Comparison of ENCODE assay signal across 21 cellular contexts in genomic region chr6:34463849-34464248, GRCh38. TPM values are rescaled to one million over a fixed set of nuclear protein-coding genes. Genes with fewer than 3 reads are reported as not detected.
"Had no signal": no experiment of that assay in that cellular context is flagged by ENCODE, and none has a peak within 500 bp of the region (broad histone marks: within the 10 kb centered on the region; RNA-seq: fewer than 3 reads in every experiment).

No MANE protein-coding gene starts in this region.

- H3K9me3 ChIP-seq: heart left ventricle, pancreas, uterus had no signal

- H3K4me1 ChIP-seq: pancreas had no signal

- H3K9me3 Mint-ChIP-seq: natural killer cell treated with Interleukin-12 subunit alpha and Interleukin-12 subunit beta and Interleukin-15 and Interleukin-18, amount 100 ng/mL, for 72 hours had no signal

- H3K27me3 ChIP-seq: pancreas, uterus had no signal

- H3K4me3 ChIP-seq: dorsolateral prefrontal cortex, heart left ventricle, lung, pancreas, smooth muscle cell, uterus had no signal

- DNase-seq: cortex of kidney; dorsolateral prefrontal cortex; effector CD8-positive, alpha-beta T cell; foreskin melanocyte; heart left ventricle; hippocampal formation; left colon; left ventricle myocardium superior; mesenchymal stem cell; midbrain; pancreas; right cardiac atrium; stimulated activated CD4-positive, alpha-beta T cell treated with anti-CD3 and anti-CD28 coated beads, Interleukin-2, amount 100 ng/mL, for 48 hours; stimulated activated naive CD4-positive, alpha-beta T cell treated with Interleukin-2 at 50 U/mL for 16 hours; trophoblast cell; uterus had no signal

- H3K4me3 Mint-ChIP-seq: natural killer cell treated with Interleukin-12 subunit alpha and Interleukin-12 subunit beta and Interleukin-15 and Interleukin-18, amount 100 ng/mL, for 72 hours had no signal

- H3K36me3 ChIP-seq: heart left ventricle, pancreas, uterus had no signal

- H3K4me2 ChIP-seq: smooth muscle cell had no signal

- ATAC-seq: heart left ventricle; left colon; left ventricle myocardium superior; natural killer cell treated with Interleukin-12 subunit alpha and Interleukin-12 subunit beta and Interleukin-15 and Interleukin-18, amount 100 ng/mL, for 72 hours; pancreas; right cardiac atrium had no signal

- H3K27ac ChIP-seq: dorsolateral prefrontal cortex, heart left ventricle, pancreas, uterus had no signal

- FAIRE-seq: pancreas had no signal

- H3K36me3 Mint-ChIP-seq: natural killer cell treated with Interleukin-12 subunit alpha and Interleukin-12 subunit beta and Interleukin-15 and Interleukin-18, amount 100 ng/mL, for 72 hours had no signal

- H3K27ac Mint-ChIP-seq: natural killer cell treated with Interleukin-12 subunit alpha and Interleukin-12 subunit beta and Interleukin-15 and Interleukin-18, amount 100 ng/mL, for 72 hours; progenitor cell of endocrine pancreas had no signal

RNA-seq across cellular contexts. Expression of gene PACSIN1, which starts 2.0 kb away (rescaled TPM):
- total RNA-seq: glomerular endothelial cell, smooth muscle cell had no signal
- polyA plus RNA-seq: smooth muscle cell had no signal
